In the genomic region with DNA sequence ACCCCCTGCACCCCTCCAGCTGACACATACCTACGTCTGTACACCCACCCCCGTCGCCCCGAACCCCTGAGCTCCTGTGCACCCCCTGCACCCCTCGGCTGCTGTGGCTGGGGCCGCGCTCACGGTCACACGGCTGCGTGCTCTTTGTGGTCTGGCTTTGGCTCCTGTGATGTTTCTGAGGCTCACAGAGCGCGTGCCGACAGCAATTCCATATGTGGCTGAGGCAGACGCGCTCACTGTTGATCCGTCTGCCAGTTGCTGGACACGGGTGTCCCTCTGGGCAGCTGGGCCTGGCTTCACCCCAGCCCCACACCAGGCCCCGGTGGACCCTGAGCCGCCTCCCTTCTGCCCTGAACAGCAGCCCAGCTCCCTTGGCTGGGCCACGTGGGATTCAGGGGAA, we compare ENCODE assay signal across 25 cellular contexts. TPM values are rescaled to one million over a fixed set of nuclear protein-coding genes. Genes with fewer than 3 reads are reported as not detected.
"Had no signal": no experiment of that assay in that cellular context is flagged by ENCODE, and none has a peak within 500 bp of the region (broad histone marks: within the 10 kb centered on the region; RNA-seq: fewer than 3 reads in every experiment).

No MANE protein-coding gene starts in this region.

- DNase-seq: cerebellar nuclear complex; colonic mucosa; cortex of kidney; effector CD8-positive, alpha-beta T cell; effector memory CD8-positive, alpha-beta T cell; endodermal cell; erythroblast; esophagus squamous epithelium; foreskin fibroblast; foreskin melanocyte; gastrocnemius medialis; glutamatergic neuron; head of caudate nucleus; heart right ventricle; hippocampal formation; left cardiac atrium; left lung; left ventricle myocardium superior; lower lobe of right lung; mucosa of descending colon had no signal

- H3K27ac ChIP-seq: colonic mucosa, epithelial cell of prostate, esophagus squamous epithelium, gastrocnemius medialis, heart right ventricle, left lung, lower lobe of right lung had no signal

- H3K9me3 Mint-ChIP-seq: dendritic cell treated with granulocyte-macrophage colony-stimulating factor and Interleukin-4, amounts not matched to agents 40 ng/mL and 50 ng/mL, for 4 days; effector memory CD8-positive, alpha-beta T cell; endodermal cell; memory B cell; mesothelial cell of epicardium had no signal

- H3K27me3 ChIP-seq: colonic mucosa, gastrocnemius medialis had no signal

- H3K27ac Mint-ChIP-seq: dendritic cell treated with granulocyte-macrophage colony-stimulating factor and Interleukin-4, amounts not matched to agents 40 ng/mL and 50 ng/mL, for 4 days; effector memory CD8-positive, alpha-beta T cell; endodermal cell; memory B cell; mesothelial cell of epicardium had no signal

- H3K27me3 Mint-ChIP-seq: memory B cell had no signal

- H3K4me3 ChIP-seq: colonic mucosa, esophagus squamous epithelium, gastrocnemius medialis, heart right ventricle, left lung, lower lobe of right lung, mucosa of descending colon had no signal

- H3K9me3 ChIP-seq: colonic mucosa, esophagus squamous epithelium, gastrocnemius medialis, heart right ventricle, left lung, lower lobe of right lung, mucosa of descending colon had no signal

- H3K36me3 ChIP-seq: colonic mucosa, gastrocnemius medialis had no signal

- H3K4me3 Mint-ChIP-seq: dendritic cell treated with granulocyte-macrophage colony-stimulating factor and Interleukin-4, amounts not matched to agents 40 ng/mL and 50 ng/mL, for 4 days; effector memory CD8-positive, alpha-beta T cell; endodermal cell; memory B cell; mesothelial cell of epicardium had no signal

RNA-seq across cellular contexts. Expression of a gene that starts 46.5 kb away (rescaled TPM):
- polyA plus RNA-seq: keratinocyte had no signal

RNA-seq across cellular contexts. Expression of a gene that starts 54.7 kb away (rescaled TPM):
- polyA plus RNA-seq: heart right ventricle, keratinocyte had no signal
